Comparison of ENCODE assay signal across 8 cellular contexts in genomic region chr11:55707029-55707428, GRCh38. TPM values are rescaled to one million over a fixed set of nuclear protein-coding genes. Genes with fewer than 3 reads are reported as not detected.
DNase-seq lines count a peak whose midpoint lies in the region; ATAC-seq and TF ChIP-seq lines count a peak whose summit lies in the region.

No MANE protein-coding gene starts in this region.

- no peaks in the 10 kb centered on the region for H3K27me3 ChIP-seq in A673 (replicated peaks; ENCODE audit: insufficient read depth, low read depth, low read length, poor library complexity)
- H3K27me3 ChIP-seq in body of pancreas = no peaks in the 10 kb centered on the region

- H3K4me3 Mint-ChIP-seq in nephron = no peak overlapping the region

- POLR2A ChIA-PET in A673 (lab: Charles Lee; ENCODE audit: low non-redundant PET) = no interaction called here

- no peaks in the 10 kb centered on the region for H3K36me3 ChIP-seq in A673 (ENCODE audit: insufficient read depth, low read length, poor library complexity, severe bottlenecking)
- no peaks in the 10 kb centered on the region for H3K36me3 ChIP-seq in body of pancreas (replicated peaks in 1 of 2; ENCODE audit: insufficient read depth in 1 of 2, low read depth in 2 of 2)

- intact Hi-C loops in A673 (cut with micrococcal nuclease; ENCODE audit: unreplicated experiment) = no loop called here
- intact Hi-C loops in body of pancreas (cut with DNase I) = no loop called here

- TF ChIP-seq CTCF in A673 (conservative IDR thresholded peaks at IDR 0.05; ENCODE audit: low read depth, low read length) (peak; percentile 80), body of pancreas (IDR thresholded peaks at IDR 0.05) (peak in 6 of 7 experiments; percentile 11 to 42 (median 26)), nephron (IDR thresholded peaks at IDR 0.05; ENCODE audit: unreplicated experiment in 3 of 3) (peak in 2 of 3 experiments; percentile 34 to 46)

- TF ChIP-seq POLR2A in body of pancreas (IDR thresholded peaks at IDR 0.05) = no peak

- CTCF ChIA-PET in A673 (lab: Charles Lee) = no interaction called here

- no peaks in the 10 kb centered on the region for H3K4me1 Mint-ChIP-seq in nephron

- no peaks in the 10 kb centered on the region for H3K4me1 ChIP-seq in A673 (ENCODE audit: insufficient read depth, low read length, poor library complexity, severe bottlenecking)
- H3K4me1 ChIP-seq in body of pancreas = no peaks in the 10 kb centered on the region

- H3K9me3 ChIP-seq in A673 (ENCODE audit: low read depth, low read length, poor library complexity, severe bottlenecking) (peaks cover 14% of the 10 kb centered on the region), body of pancreas (no peaks in the 10 kb centered on the region)

- H3K27ac Mint-ChIP-seq in nephron = no peak overlapping the region

- no peak overlapping the region for H3K27ac ChIP-seq in A673 (ENCODE audit: low read depth, low read length, poor library complexity, severe bottlenecking)
- no peak overlapping the region for H3K27ac ChIP-seq in body of pancreas

- H3K27me3 Mint-ChIP-seq in nephron (ENCODE audit: low read depth) = no peaks in the 10 kb centered on the region

- no peaks in the 10 kb centered on the region for H3K36me3 Mint-ChIP-seq in nephron (ENCODE audit: low read depth)

- H3K4me3 ChIP-seq in A673 (ENCODE audit: low read depth, low read length, poor library complexity, severe bottlenecking) (no peak overlapping the region), body of pancreas (no peak overlapping the region)

- ATAC-seq in GM18517 (IDR thresholded peaks at IDR 0.05; ENCODE audit: unreplicated experiment) (peak; percentile 71), body of pancreas (no peak), HG03196 (IDR thresholded peaks at IDR 0.05; ENCODE audit: unreplicated experiment) (no peak), HG03025 (IDR thresholded peaks at IDR 0.05; ENCODE audit: low FRiP score, unreplicated experiment) (no peak)

- no TSS peak for BruUV-seq in A673 (replicated peaks; lab: Mats Ljungman, UMichigan)

- DNase-seq in A673 (ENCODE audit: low spot score) (peak; percentile 54), NCI-H1105 (lab: John Stamatoyannopoulos, UW) (peak; percentile 36), body of pancreas (no peak), epidermal melanocyte (ENCODE audit: insufficient read length, low spot score) (no peak)

- peaks cover 23% of the 10 kb centered on the region for H3K9me3 Mint-ChIP-seq in nephron

RNA-seq across cellular contexts. Expression of gene OR4C6, which starts 45.0 kb away (rescaled TPM):
- not detected in 2 replicates for total RNA-seq in A673 (2021)
- total RNA-seq in body of pancreas = not detected

RNA-seq across cellular contexts. Expression of gene OR4S2, which starts 58.9 kb away (rescaled TPM):
- total RNA-seq in A673 (2021) (not detected in 2 replicates), body of pancreas (not detected)

Comparison
In these comparisons a context has a peak if more than half of its experiments do, and no peak if none do; other contexts are left out.
1. DNase-seq: peak in A673 (single experiment) and NCI-H1105 (single experiment); none in body of pancreas (0 of 4) and epidermal melanocyte (single experiment).
2. CTCF ChIP-seq: peak in every context shown above with its lines; median percentile 80 in A673; 40 in nephron; 26 in body of pancreas.